Comparison of ENCODE assay signal across 8 cellular contexts in genomic region chr2:25877431-25878360, GRCh38. TPM values are rescaled to one million over a fixed set of nuclear protein-coding genes. Genes with fewer than 3 reads are reported as not detected.
DNase-seq lines count a peak whose midpoint lies in the region; ATAC-seq and TF ChIP-seq lines count a peak whose summit lies in the region.

No MANE protein-coding gene starts in this region.

- no peak for TF ChIP-seq CTCF in activated CD8-positive, alpha-beta T cell treated with anti-CD3 and anti-CD28 coated beads for 36 hours (IDR thresholded peaks at IDR 0.05)

- POLR2A ChIA-PET in activated CD8-positive, alpha-beta T cell treated with anti-CD3 and anti-CD28 coated beads for 36 hours (lab: Charles Lee), result interaction anchor here (0.6 to 3.0 kb wide), 5 partner anchors 21 to 113 kb away, joined by 3 to 13 read pairs (median 3); no protein-coding TSS in a partner anchor

- H3K36me3 ChIP-seq in ectodermal cell (ENCODE audit: control insufficient read depth, insufficient read depth, low read length), result no peaks in the 10 kb centered on the region

- peaks cover 6% of the 10 kb centered on the region for H3K4me1 ChIP-seq in ectodermal cell (ENCODE audit: control insufficient read depth, insufficient read depth, low read length)

- H3K4me3 ChIP-seq in ectodermal cell (ENCODE audit: insufficient read depth, low read depth, low read length), result peak overlapping the region; percentile 99

- peak overlapping the region; percentile 95 for H3K4me3 Mint-ChIP-seq in activated CD8-positive, alpha-beta T cell treated with anti-CD3 and anti-CD28 coated beads for 36 hours

- no peaks in the 10 kb centered on the region for H3K9me3 Mint-ChIP-seq in activated CD8-positive, alpha-beta T cell treated with anti-CD3 and anti-CD28 coated beads for 36 hours

- CTCF ChIA-PET in activated CD8-positive, alpha-beta T cell treated with anti-CD3 and anti-CD28 coated beads for 36 hours (lab: Charles Lee), result interaction anchor here (2.7 to 3.8 kb wide), 2 partner anchors 26 to 270 kb away, joined by 17 to 25 read pairs; no protein-coding TSS in a partner anchor

- H3K27ac Mint-ChIP-seq in activated CD8-positive, alpha-beta T cell treated with anti-CD3 and anti-CD28 coated beads for 36 hours, result peak overlapping the region; percentile 95

- WGBS in ectodermal cell, 2 experiments, result 0% methylated on average over 64 of the region's 64 CpGs

- H3K27me3 Mint-ChIP-seq in activated CD8-positive, alpha-beta T cell treated with anti-CD3 and anti-CD28 coated beads for 36 hours, result no peaks in the 10 kb centered on the region

- peaks cover 49% of the 10 kb centered on the region for H3K4me1 Mint-ChIP-seq in activated CD8-positive, alpha-beta T cell treated with anti-CD3 and anti-CD28 coated beads for 36 hours (ENCODE audit: low read depth)

- DNase-seq in AG20443 (ENCODE audit: low spot score) (peak; percentile 64), NCI-H526 treated with DMSO at 0.1 percent for 48 hours (lab: John Stamatoyannopoulos, UW) (peak; percentile 54), lung microvascular endothelial cell (ENCODE audit: low read depth in 2 of 2) (peak; percentile 68 to 71)
- DNase-seq in activated CD8-positive, alpha-beta T cell treated with anti-CD3 and anti-CD28 coated beads for 36 hours, result peak; percentile 78
- DNase-seq in stimulated activated CD8-positive, alpha-beta memory T cell treated with anti-CD3 and anti-CD28 coated beads, Interleukin-12 subunit alpha, Interleukin-12 subunit beta, amount 100 ng/mL, for 1 hour (ENCODE audit: low read depth), result peak; percentile 35

- peaks cover 18% of the 10 kb centered on the region for H3K27me3 ChIP-seq in ectodermal cell (ENCODE audit: control insufficient read depth, insufficient read depth, low read length, poor library complexity, severe bottlenecking)

- ATAC-seq in GM19043 (IDR thresholded peaks at IDR 0.05; ENCODE audit: low read depth, unreplicated experiment), result peak; percentile 44
- ATAC-seq in HG03439 (IDR thresholded peaks at IDR 0.05; ENCODE audit: unreplicated experiment), result peak; percentile 47
- peak; percentile 59 for ATAC-seq in activated CD8-positive, alpha-beta T cell treated with anti-CD3 and anti-CD28 coated beads for 36 hours

- H3K36me3 Mint-ChIP-seq in activated CD8-positive, alpha-beta T cell treated with anti-CD3 and anti-CD28 coated beads for 36 hours (ENCODE audit: low read depth), result peaks cover 13% of the 10 kb centered on the region

- intact Hi-C loops in activated CD8-positive, alpha-beta T cell treated with anti-CD3 and anti-CD28 coated beads for 36 hours (cut with micrococcal nuclease), result no loop called here

- peak overlapping the region; percentile 89 for H3K27ac ChIP-seq in ectodermal cell (ENCODE audit: insufficient read depth, low read depth, low read length, poor library complexity, severe bottlenecking)

- H3K9me3 ChIP-seq in ectodermal cell (ENCODE audit: control insufficient read depth, low read length), result no peaks in the 10 kb centered on the region

RNA-seq across cellular contexts. Expression of gene ASXL2, which starts 0.6 kb away (rescaled TPM):
- 10 to 100 TPM; 42.5 to 42.8 TPM for total RNA-seq in activated CD8-positive, alpha-beta T cell treated with anti-CD3 and anti-CD28 coated beads for 36 hours
- polyA plus RNA-seq in ectodermal cell (2013, experiment 1 of 4), result 13.2 TPM
- polyA plus RNA-seq in ectodermal cell (2013, experiment 2 of 4), result 14.5 TPM
- 10.0 TPM for polyA plus RNA-seq in ectodermal cell (2013, experiment 3 of 4)
- 11.7 TPM for polyA plus RNA-seq in ectodermal cell (2013, experiment 4 of 4)
- 3.7 and 4.4 TPM in 2 replicates for total RNA-seq in lung microvascular endothelial cell

Comparison
In these comparisons a context has a peak if more than half of its experiments do, and no peak if none do; other contexts are left out.
1. Peak in every context shown above with its lines: DNase-seq, ATAC-seq, H3K4me3 ChIP-seq and H3K27ac ChIP-seq.